Comparison of ENCODE assay signal across 8 cellular contexts in genomic region chr7:71735961-71736556, GRCh38.
A peak's percentile ranks its signal among the peaks of the same experiment; 100 is the strongest.
DNase-seq lines count a peak whose midpoint lies in the region; ATAC-seq, FAIRE-seq and TF ChIP-seq lines count a peak whose summit lies in the region.

No MANE protein-coding gene starts in this region.

- no peaks in the 10 kb centered on the region for H3K79me2 ChIP-seq in neural progenitor cell (ENCODE audit: low read depth)

- 37 to 39% methylated on average over 7 of the region's 7 CpGs for WGBS in aorta, 2 donors

- H3K4me3 Mint-ChIP-seq in neural progenitor cell = no peak overlapping the region

- ATAC-seq in aorta (ENCODE audit: low FRiP score) = peak; percentile 71
- ATAC-seq in HG03521 (IDR thresholded peaks at IDR 0.05; ENCODE audit: unreplicated experiment) = no peak

- TF ChIP-seq CTCF in D721Med (IDR thresholded peaks at IDR 0.05; ENCODE audit: insufficient read depth, missing control alignments) (peak; percentile 98), neural progenitor cell (IDR thresholded peaks at IDR 0.05) (peak; percentile 91)

- no peak overlapping the region for H3K27ac ChIP-seq in neural progenitor cell
- H3K27ac ChIP-seq in aorta (ENCODE audit: low read depth in 1 of 2, low read length in 2 of 2) = no peak overlapping the region

- H3K27me3 ChIP-seq in H7 (ENCODE audit: control insufficient read depth, insufficient read depth, low read length) = no peaks in the 10 kb centered on the region
- no peaks in the 10 kb centered on the region for H3K27me3 ChIP-seq in neural progenitor cell
- no peaks in the 10 kb centered on the region for H3K27me3 ChIP-seq in aorta (ENCODE audit: control insufficient read depth in 1 of 2, insufficient read depth in 2 of 2, low read length in 1 of 2)

- H3K4me1 ChIP-seq in neural progenitor cell (peaks cover 16% of the 10 kb centered on the region), aorta (ENCODE audit: control insufficient read depth in 1 of 2, insufficient read depth in 2 of 2, low read length in 2 of 2) (no peaks in the 10 kb centered on the region)

- H3K27ac Mint-ChIP-seq in neural progenitor cell = peak overlapping the region; percentile 69

- H3K36me3 ChIP-seq in H7 (replicated peaks; ENCODE audit: control insufficient read depth, insufficient read depth, low read length) (no peaks in the 10 kb centered on the region), neural progenitor cell (no peaks in the 10 kb centered on the region), aorta (ENCODE audit: control insufficient read depth in 1 of 2, insufficient read depth in 2 of 2, low read length in 1 of 2) (no peaks in the 10 kb centered on the region)

- peaks cover 22% of the 10 kb centered on the region for H3F3A ChIP-seq in neural progenitor cell (ENCODE audit: low read depth)

- FAIRE-seq in D721Med (lab: Jason Lieb, UNC) = peak; percentile 85

- peaks cover 3% of the 10 kb centered on the region for H3K27me3 Mint-ChIP-seq in neural progenitor cell (ENCODE audit: insufficient read depth, low read depth)

- H3K9me3 ChIP-seq in neural progenitor cell (ENCODE audit: low read depth) = no peaks in the 10 kb centered on the region
- no peaks in the 10 kb centered on the region for H3K9me3 ChIP-seq in aorta (ENCODE audit: control insufficient read depth, low read length)

- peak overlapping the region; percentile 9 for H2AFZ ChIP-seq in neural progenitor cell (replicated peaks)

- peaks cover 25% of the 10 kb centered on the region for H3K4me1 Mint-ChIP-seq in neural progenitor cell

- intact Hi-C loops in aorta (cut with DNase I) = loop anchor here in 1 of 2 donors (1.0 to 10.0 kb wide), 2 partner anchors 601 to 879 kb away; partner anchors contain the start of gene GALNT17

- no peak overlapping the region for H3K4me3 ChIP-seq in H7 (ENCODE audit: insufficient read depth, low read depth, low read length)
- H3K4me3 ChIP-seq in neural progenitor cell = no peak overlapping the region
- no peak overlapping the region for H3K4me3 ChIP-seq in aorta (ENCODE audit: low read length in 2 of 2)

- H3K36me3 Mint-ChIP-seq in neural progenitor cell = no peaks in the 10 kb centered on the region

- DNase-seq in D721Med (ENCODE audit: insufficient read length, low spot score) (peak; percentile 34), H7 (peak; percentile 78), NCI-H345 treated with DMSO at 0.1 percent for 48 hours (lab: John Stamatoyannopoulos, UW; ENCODE audit: unreplicated experiment) (peak; percentile 23), fibroblast of the conjunctiva (ENCODE audit: low read depth) (peak; percentile 52), neural progenitor cell (ENCODE audit: low spot score) (peak; percentile 85), aorta (peak; percentile 65 to 81)
- DNase-seq in activated CD8-positive, alpha-beta memory T cell treated with anti-CD3 and anti-CD28 coated beads, Interleukin-2, amount 50 U/mL, for 4 hours = peak; percentile 21

- H4K20me1 ChIP-seq in neural progenitor cell (ENCODE audit: low read depth) = no peaks in the 10 kb centered on the region

- peaks cover 3% of the 10 kb centered on the region for H3K9me3 Mint-ChIP-seq in neural progenitor cell

- no peak overlapping the region for H3K4me2 ChIP-seq in neural progenitor cell

- no peak overlapping the region for H3K9ac ChIP-seq in neural progenitor cell

Comparison
In these comparisons a context has a peak if more than half of its experiments do, and no peak if none do; other contexts are left out.
1. DNase-seq: peak in every context shown above with its lines; median percentile 85 in neural progenitor cell; 78 in H7; 73 in aorta; 52 in fibroblast of the conjunctiva; 34 in D721Med; 23 in NCI-H345 treated with DMSO at 0.1 percent for 48 hours; 21 in activated CD8-positive, alpha-beta memory T cell treated with anti-CD3 and anti-CD28 coated beads, Interleukin-2, amount 50 U/mL, for 4 hours.